ENCODE assay signal across 8 cellular contexts in the genomic region with DNA sequence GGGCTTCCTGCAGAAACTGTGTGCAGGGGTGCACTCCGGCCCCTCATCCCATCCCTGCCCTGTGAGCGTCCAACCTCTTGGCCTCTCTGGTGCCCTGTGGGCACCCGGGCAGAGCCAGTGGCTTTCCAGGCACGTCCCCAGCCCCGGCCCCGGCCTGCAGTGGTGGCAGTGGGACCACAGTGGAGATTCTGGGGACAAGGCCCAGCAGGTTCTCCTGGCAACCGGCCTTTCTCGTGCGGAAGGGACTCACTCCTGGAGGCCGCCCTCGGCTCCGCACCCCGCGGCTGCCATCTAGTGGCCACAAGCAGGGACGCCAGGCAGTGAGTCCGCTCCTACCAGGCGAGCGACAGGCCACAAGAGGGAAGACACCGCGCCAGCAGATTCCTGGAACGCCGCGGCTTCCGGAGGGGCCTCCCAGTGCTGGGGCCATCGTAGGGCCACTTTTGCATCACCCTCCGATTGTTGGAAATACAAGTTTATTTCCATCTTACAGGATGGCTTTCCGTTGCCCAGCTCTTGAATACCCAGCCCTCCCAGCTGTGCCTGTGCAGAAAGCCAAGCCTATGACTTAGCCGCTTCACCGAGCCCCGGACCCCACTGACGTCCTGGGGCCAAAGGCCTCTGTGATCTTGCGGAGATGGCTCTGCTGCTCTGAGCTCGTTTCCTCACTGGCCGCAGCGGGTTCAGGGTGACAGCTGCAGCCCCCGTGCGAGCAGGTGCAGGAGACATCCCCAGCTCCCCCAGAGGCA.
DNase-seq lines count a peak whose midpoint lies in the region; ATAC-seq and TF ChIP-seq lines count a peak whose summit lies in the region.

No MANE protein-coding gene starts in this region.

- no peak overlapping the region for H3K4me3 ChIP-seq in WI38 (ENCODE audit: low read depth, low read length)

- TF ChIP-seq CTCF in WI38 (IDR thresholded peaks at IDR 0.05; ENCODE audit: low read depth, low read length), result peak; percentile 90

- in situ Hi-C loops in ACHN (cut with HindIII; ENCODE audit: low pct_ligation_motif_present, low pct_unique_long_range_greater_than_20kb, low sequenced_read_pairs), result no loop called here
- in situ Hi-C loops in T47D (cut with HindIII; ENCODE audit: low pct_unique_long_range_greater_than_20kb, low sequenced_read_pairs), result no loop called here

- DNase-seq in ACHN, result peak; percentile 22
- DNase-seq in GM19240 (ENCODE audit: insufficient read length, low spot score), result peak; percentile 79
- peak; percentile 81 for DNase-seq in NCI-H2196 (lab: John Stamatoyannopoulos, UW; ENCODE audit: unreplicated experiment)
- peak; percentile 88 to 97 for DNase-seq in T47D (ENCODE audit: low read depth in 1 of 2, low spot score in 1 of 2)
- peak; percentile 80 for DNase-seq in inferior parietal cortex (ENCODE audit: extremely low spot score)
- peak; percentile 57 for DNase-seq in stimulated activated CD4-positive, alpha-beta T cell treated with anti-CD3 and anti-CD28 coated beads, Interleukin-12 subunit alpha, Interleukin-12 subunit beta, amount 100 ng/mL, for 4 hours

- no peak for ATAC-seq in GM21360 (IDR thresholded peaks at IDR 0.05; ENCODE audit: unreplicated experiment)

Comparison
In these comparisons a context has a peak if more than half of its experiments do, and no peak if none do; other contexts are left out.
1. DNase-seq: peak in every context shown above with its lines; median percentile 92 in T47D; 81 in NCI-H2196; 80 in inferior parietal cortex; 79 in GM19240; 57 in stimulated activated CD4-positive, alpha-beta T cell treated with anti-CD3 and anti-CD28 coated beads, Interleukin-12 subunit alpha, Interleukin-12 subunit beta, amount 100 ng/mL, for 4 hours; 22 in ACHN.